In genomic region chr14:66069830-66070541, GRCh38 we compare ENCODE assay signal across 23 cellular contexts.
DNase-seq lines count a peak whose midpoint lies in the region; ATAC-seq and FAIRE-seq lines count a peak whose summit lies in the region.
"Had no signal": no experiment of that assay in that cellular context is flagged by ENCODE, and none has a peak within 500 bp of the region (broad histone marks: within the 10 kb centered on the region; RNA-seq: fewer than 3 reads in every experiment).

No MANE protein-coding gene starts in this region.

- FAIRE-seq in HTR-8/SVneo (lab: Jason Lieb, UNC) = no peak
- FAIRE-seq: K562 had no signal

- H3K27ac Mint-ChIP-seq in CD4-positive, CD25-positive, alpha-beta regulatory T cell = peak overlapping the region in 2 of 3 donors; percentile 12 to 35
- H3K27ac Mint-ChIP-seq: activated CD4-positive, alpha-beta memory T cell treated with anti-CD3 and anti-CD28 coated beads, Interleukin-2, amount 10 ng/mL, durations not matched to agents 7 days and 5 days; endodermal cell; memory B cell; T-helper 1 cell treated with Interleukin-12 subunit alpha and Interleukin-12 subunit beta and Interleukin-4 antibody, amounts not matched to agents 30 μg/mL and 1 μg/mL, for 36 hours; type B pancreatic cell had no signal

- H3K9me3 Mint-ChIP-seq in CD4-positive, CD25-positive, alpha-beta regulatory T cell = no peaks in the 10 kb centered on the region
- H3K9me3 Mint-ChIP-seq: activated CD4-positive, alpha-beta memory T cell treated with anti-CD3 and anti-CD28 coated beads, Interleukin-2, amount 10 ng/mL, durations not matched to agents 7 days and 5 days; endodermal cell; memory B cell; naive thymus-derived CD4-positive, alpha-beta T cell; T-helper 1 cell treated with Interleukin-12 subunit alpha and Interleukin-12 subunit beta and Interleukin-4 antibody, amounts not matched to agents 30 μg/mL and 1 μg/mL, for 36 hours; type B pancreatic cell had no signal

- no peak overlapping the region for H3K4me3 ChIP-seq in CD4-positive, CD25-positive, alpha-beta regulatory T cell (ENCODE audit: low read depth, low read length)
- H3K4me3 ChIP-seq: BLaER1 treated with 17β-estradiol and CSF1 and Interleukin-3, amounts not matched to agents 10 nM and 100 nM; coronary artery; K562; ovary; PC-9; SJSA1; stomach had no signal

- in situ Hi-C loops in T47D (cut with HindIII; ENCODE audit: low pct_unique_long_range_greater_than_20kb, low sequenced_read_pairs) = no loop called here

- no peak for ATAC-seq in CD4-positive, CD25-positive, alpha-beta regulatory T cell (ENCODE audit: low read depth in 2 of 2)
- ATAC-seq in HG02759 (IDR thresholded peaks at IDR 0.05; ENCODE audit: unreplicated experiment) = no peak

- H3K27me3 Mint-ChIP-seq in CD4-positive, CD25-positive, alpha-beta regulatory T cell = peaks cover 12% of the 10 kb centered on the region

- no peak overlapping the region for H3K27ac ChIP-seq in CD4-positive, CD25-positive, alpha-beta regulatory T cell (ENCODE audit: insufficient read depth, low read length, poor library complexity, severe bottlenecking)
- H3K27ac ChIP-seq: BLaER1 treated with 17β-estradiol and CSF1 and Interleukin-3, amounts not matched to agents 10 nM and 100 nM; coronary artery; ovary; PC-9; SJSA1; stomach had no signal

- H3K4me1 ChIP-seq in CD4-positive, CD25-positive, alpha-beta regulatory T cell (ENCODE audit: control insufficient read depth, insufficient read depth, low read length, poor library complexity, severe bottlenecking) = no peaks in the 10 kb centered on the region
- H3K4me1 ChIP-seq: SJSA1 had no signal

- no peaks in the 10 kb centered on the region for H3K9me3 ChIP-seq in CD4-positive, CD25-positive, alpha-beta regulatory T cell (ENCODE audit: control insufficient read depth in 2 of 2, low read length in 2 of 2)
- H3K9me3 ChIP-seq: BLaER1 treated with 17β-estradiol and CSF1 and Interleukin-3, amounts not matched to agents 10 nM and 100 nM; ovary; SJSA1; stomach had no signal

- H3K4me1 Mint-ChIP-seq in CD4-positive, CD25-positive, alpha-beta regulatory T cell = peaks cover 4 to 11% (median 5%) of the 10 kb centered on the region in 4 donors
- H3K4me1 Mint-ChIP-seq: memory B cell had no signal

- no peaks in the 10 kb centered on the region for H3K36me3 ChIP-seq in CD4-positive, CD25-positive, alpha-beta regulatory T cell (ENCODE audit: control insufficient read depth, insufficient read depth, low read length)
- H3K36me3 ChIP-seq: BLaER1 treated with 17β-estradiol and CSF1 and Interleukin-3, amounts not matched to agents 10 nM and 100 nM; ovary; SJSA1; stomach had no signal

- no peak overlapping the region for H3K4me3 Mint-ChIP-seq in CD4-positive, CD25-positive, alpha-beta regulatory T cell
- H3K4me3 Mint-ChIP-seq: activated CD4-positive, alpha-beta memory T cell treated with anti-CD3 and anti-CD28 coated beads, Interleukin-2, amount 10 ng/mL, durations not matched to agents 7 days and 5 days; endodermal cell; memory B cell; naive thymus-derived CD4-positive, alpha-beta T cell; T-helper 1 cell treated with Interleukin-12 subunit alpha and Interleukin-12 subunit beta and Interleukin-4 antibody, amounts not matched to agents 30 μg/mL and 1 μg/mL, for 36 hours; type B pancreatic cell had no signal

- H3K27me3 ChIP-seq in CD4-positive, CD25-positive, alpha-beta regulatory T cell (ENCODE audit: control insufficient read depth, insufficient read depth, low read length) = no peaks in the 10 kb centered on the region
- H3K27me3 ChIP-seq: BLaER1 treated with 17β-estradiol and CSF1 and Interleukin-3, amounts not matched to agents 10 nM and 100 nM; ovary; stomach had no signal

- no peak for DNase-seq in CD4-positive, CD25-positive, alpha-beta regulatory T cell
- DNase-seq in M059J (ENCODE audit: low read depth) (peak; percentile 22), T47D (ENCODE audit: low read depth in 1 of 2, low spot score in 1 of 2) (peak; percentile 21 to 38), midbrain (lab: John Stamatoyannopoulos, UW) (peak; percentile 1), NCI-H510A treated with DMSO at 0.1 percent for 48 hours (lab: John Stamatoyannopoulos, UW) (no peak), HTR-8/SVneo (ENCODE audit: insufficient read length, low spot score) (no peak), NOMO-1 (lab: John Stamatoyannopoulos, UW; ENCODE audit: unreplicated experiment in 2 of 2) (no peak)
- DNase-seq: activated gamma-delta T cell, HCEC 1CT, ovary had no signal

- no peaks in the 10 kb centered on the region for H3K36me3 Mint-ChIP-seq in CD4-positive, CD25-positive, alpha-beta regulatory T cell
- H3K36me3 Mint-ChIP-seq: memory B cell; naive thymus-derived CD4-positive, alpha-beta T cell; type B pancreatic cell had no signal

Comparison
In these comparisons a context has a peak if more than half of its experiments do, and no peak if none do; other contexts are left out.
1. DNase-seq: peak in M059J (single experiment), T47D (2 of 2) and midbrain (single experiment); none in CD4-positive, CD25-positive, alpha-beta regulatory T cell (0 of 3), NCI-H510A treated with DMSO at 0.1 percent for 48 hours (single experiment), HTR-8/SVneo (single experiment) and NOMO-1 (0 of 2).